In the genomic region with DNA sequence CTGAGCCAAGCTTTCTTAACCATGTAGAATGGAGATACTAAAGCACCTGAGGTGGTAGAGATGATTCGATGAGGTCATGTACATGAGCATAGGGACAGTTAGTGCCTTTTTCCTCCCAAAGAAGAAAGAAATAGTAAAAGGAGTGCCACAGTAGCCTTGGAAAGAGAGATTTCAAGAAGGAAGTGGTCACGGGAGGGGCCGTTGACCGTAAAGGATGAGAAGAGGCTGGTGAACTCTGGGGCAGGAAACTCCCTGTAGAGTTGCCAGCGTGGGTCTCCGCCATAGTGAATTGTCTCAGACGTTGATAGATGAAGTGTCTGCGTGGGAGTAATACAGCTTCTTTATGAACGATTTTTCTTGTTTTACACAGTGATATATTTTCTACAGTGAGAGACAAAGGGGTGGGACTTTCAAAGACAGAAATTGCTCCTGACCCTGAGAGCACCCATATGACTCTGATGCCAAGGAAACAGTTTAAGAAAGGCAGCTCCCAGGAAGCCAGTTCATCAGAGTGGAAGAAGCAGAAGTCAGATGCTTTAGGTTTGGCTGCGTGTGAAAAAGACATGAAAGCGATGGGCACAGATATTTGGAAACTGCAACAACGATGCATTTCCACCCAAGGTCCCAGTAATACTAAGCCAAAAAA, we compare ENCODE assay signal across 8 cellular contexts. TPM values are rescaled to one million over a fixed set of nuclear protein-coding genes. Genes with fewer than 3 reads are reported as not detected.
DNase-seq lines count a peak whose midpoint lies in the region; ATAC-seq, FAIRE-seq and TF ChIP-seq lines count a peak whose summit lies in the region.

No MANE protein-coding gene starts in this region.

- WGBS in GM12878 (ENCODE audit: insufficient coverage, insufficient replicate concordance, low lambda C conversion rate, missing lambda C conversion rate) = 8% methylated on average over 12 of the region's 12 CpGs

- H3K27me3 Mint-ChIP-seq in T-helper 1 cell treated with Interleukin-12 subunit alpha and Interleukin-12 subunit beta and Interleukin-4 antibody, amounts not matched to agents 30 μg/mL and 1 μg/mL, for 36 hours (ENCODE audit: low read depth) = no peaks in the 10 kb centered on the region
- H3K27me3 Mint-ChIP-seq in nephron progenitor cell (ENCODE audit: low read depth, poor library complexity) = no peaks in the 10 kb centered on the region

- H2AFZ ChIP-seq in GM12878 (ENCODE audit: control insufficient read depth, low read depth, low read length) = peak overlapping the region; percentile 2

- peak; percentile 20 for DNase-seq in CMK (ENCODE audit: low read depth)
- peak; percentile 74 for DNase-seq in GM12878 (ENCODE audit: low read depth, low spot score)
- DNase-seq in nephron progenitor cell = no peak
- DNase-seq in DMS53 treated with DMSO at 0.1 percent for 48 hours (lab: John Stamatoyannopoulos, UW; ENCODE audit: unreplicated experiment) = no peak

- peaks cover 26% of the 10 kb centered on the region for H3K4me1 Mint-ChIP-seq in T-helper 1 cell treated with Interleukin-12 subunit alpha and Interleukin-12 subunit beta and Interleukin-4 antibody, amounts not matched to agents 30 μg/mL and 1 μg/mL, for 36 hours (ENCODE audit: low read depth)
- H3K4me1 Mint-ChIP-seq in nephron progenitor cell = peaks cover 23% of the 10 kb centered on the region

- peak; percentile 68 to 77; a peak in 2 of 4 replicates for TF ChIP-seq EP300 in GM12878 (IDR thresholded peaks at IDR 0.05; ENCODE audit: borderline replicate concordance in 1 of 2, control insufficient read depth in 1 of 2, low read depth in 2 of 2, low read length in 2 of 2)

- peaks cover 2 to 5% of the 10 kb centered on the region in 2 experiments for H3K36me3 ChIP-seq in GM12878 (ENCODE audit: control insufficient read depth in 2 of 2, insufficient read depth in 2 of 2, low read length in 1 of 2)

- peak; percentile 86 for FAIRE-seq in GM12878 (lab: Jason Lieb, UNC)

- H3K27me3 ChIP-seq in GM12878 (replicated peaks in 1 of 2; ENCODE audit: control insufficient read depth in 2 of 2, insufficient read depth in 2 of 2, low read length in 1 of 2) = no peaks in the 10 kb centered on the region

- CTCF ChIA-PET in GM12878 (lab: Yijun Ruan, JAX) = interaction anchor here (0.7 to 2.4 kb wide), 14 partner anchors 11 to 137 kb away, joined by 3 to 8 read pairs (median 4); no protein-coding TSS in a partner anchor

- no TSS peak for BruUV-seq in GM12878 (replicated peaks; lab: Mats Ljungman, UMichigan)

- TF ChIP-seq CTCF in GM12878 (IDR thresholded peaks at IDR 0.05 in 2 of 3, conservative IDR thresholded peaks at IDR 0.05 in 1 of 3; ENCODE audit: control insufficient read depth in 2 of 3, extremely low read depth in 1 of 3, insufficient read depth in 1 of 3, low read depth in 3 of 3, low read length in 3 of 3) (no peak), nephron progenitor cell (IDR thresholded peaks at IDR 0.05) (no peak)

- ATAC-seq in GM21786 (IDR thresholded peaks at IDR 0.05; ENCODE audit: unreplicated experiment) (peak; percentile 75), GM12878 (peak; percentile 90), HG03159 (IDR thresholded peaks at IDR 0.05; ENCODE audit: unreplicated experiment) (no peak), SK-N-SH treated with all-trans-retinoic acid at 6 μM for 48 hours (no peak; the same call in 2 of the 3 replicates)

- intact Hi-C loops in GM12878 (cut with micrococcal nuclease; ENCODE audit: unreplicated experiment) = loop anchor here (2.0 kb wide), 1 partner anchor 45 kb away; no protein-coding TSS in a partner anchor

- no peaks in the 10 kb centered on the region for H3K9me3 ChIP-seq in GM12878 (replicated peaks; ENCODE audit: control insufficient read depth, insufficient read depth, low read length)

- no peak for TF ChIP-seq RAD21 in GM12878 (IDR thresholded peaks at IDR 0.05; ENCODE audit: insufficient read depth, low read depth, low read length)

- peaks cover 21% of the 10 kb centered on the region for H3K4me1 ChIP-seq in GM12878 (ENCODE audit: control insufficient read depth, insufficient read depth, low read length)

- peak overlapping the region; percentile 80 for H3K27ac ChIP-seq in GM12878 (ENCODE audit: control insufficient read depth, insufficient read depth)

- SMC1A ChIA-PET in GM12878 (lab: Charles Lee; ENCODE audit: uncharacterized antibody, unreplicated experiment) = interaction anchor here (0.6 to 5.1 kb wide), 36 partner anchors 10 to 1805 kb away, joined by 3 to 57 read pairs (median 5); a partner anchor contains a TSS

- peak overlapping the region; percentile 58 for H3K4me2 ChIP-seq in GM12878 (ENCODE audit: control insufficient read depth, insufficient read depth)

- H4K20me1 ChIP-seq in GM12878 (ENCODE audit: control insufficient read depth, insufficient read depth) = no peaks in the 10 kb centered on the region

- peak overlapping the region; percentile 26; the same call in 1 of the 2 replicates for H3K9ac ChIP-seq in GM12878 (ENCODE audit: control insufficient read depth, insufficient read depth, low read length)

- RAD21 ChIA-PET in GM12878 (lab: Charles Lee; ENCODE audit: unreplicated experiment) = interaction anchor here (1.0 to 3.6 kb wide), 19 partner anchors 10 to 144 kb away, joined by 3 to 26 read pairs (median 8); a partner anchor contains a TSS

- H3K36me3 Mint-ChIP-seq in T-helper 1 cell treated with Interleukin-12 subunit alpha and Interleukin-12 subunit beta and Interleukin-4 antibody, amounts not matched to agents 30 μg/mL and 1 μg/mL, for 36 hours (ENCODE audit: low read depth) = peaks cover 42% of the 10 kb centered on the region
- peaks cover 38% of the 10 kb centered on the region for H3K36me3 Mint-ChIP-seq in nephron progenitor cell (ENCODE audit: low read depth)

- peak overlapping the region; percentile 35 for H3K4me3 Mint-ChIP-seq in T-helper 1 cell treated with Interleukin-12 subunit alpha and Interleukin-12 subunit beta and Interleukin-4 antibody, amounts not matched to agents 30 μg/mL and 1 μg/mL, for 36 hours
- no peak overlapping the region for H3K4me3 Mint-ChIP-seq in nephron progenitor cell

- peak overlapping the region; percentile 87 for H3K27ac Mint-ChIP-seq in T-helper 1 cell treated with Interleukin-12 subunit alpha and Interleukin-12 subunit beta and Interleukin-4 antibody, amounts not matched to agents 30 μg/mL and 1 μg/mL, for 36 hours
- H3K27ac Mint-ChIP-seq in nephron progenitor cell = peak overlapping the region; percentile 41

- no peak overlapping the region for H3K4me3 ChIP-seq in GM12878

- in situ Hi-C loops in GM12878 (cut with MboI) = no loop called here

- peaks cover 7% of the 10 kb centered on the region for H3K9me3 Mint-ChIP-seq in T-helper 1 cell treated with Interleukin-12 subunit alpha and Interleukin-12 subunit beta and Interleukin-4 antibody, amounts not matched to agents 30 μg/mL and 1 μg/mL, for 36 hours
- H3K9me3 Mint-ChIP-seq in nephron progenitor cell = no peaks in the 10 kb centered on the region

- POLR2A ChIA-PET in GM12878 (lab: Charles Lee) = interaction anchor here (0.6 to 4.0 kb wide), 14 partner anchors 10 to 95 kb away, joined by 3 to 24 read pairs (median 4); no protein-coding TSS in a partner anchor

- TF ChIP-seq POLR2A in GM12878 (IDR thresholded peaks at IDR 0.05; ENCODE audit: low read depth, low read length) = no peak; the same call in none of the 2 replicates

- H3K79me2 ChIP-seq in GM12878 (ENCODE audit: control insufficient read depth, insufficient read depth, low read length) = no peaks in the 10 kb centered on the region

TF ChIP-seq in GM12878, 131 proteins besides CTCF, POLR2A, EP300 and RAD21 (continues in another document):
- TF ChIP-seq CHD1 (IDR thresholded peaks at IDR 0.05; ENCODE audit: low read depth, low read length) (no peak), FOXM1 (IDR thresholded peaks at IDR 0.05; ENCODE audit: low read depth, low read length) (peak; percentile 79; the same call in 1 of the 2 replicates), FOXK2 (IDR thresholded peaks at IDR 0.05) (no peak), JUNB (IDR thresholded peaks at IDR 0.05) (peak; percentile 34; the same call in 1 of the 2 replicates), ATF7 (IDR thresholded peaks at IDR 0.05; ENCODE audit: low read depth) (peak; percentile 92), BMI1 (IDR thresholded peaks at IDR 0.05; ENCODE audit: borderline replicate concordance) (peak; percentile 50; the same call in 1 of the 2 replicates)

TF ChIP-seq in SK-N-SH treated with all-trans-retinoic acid at 6 μM for 48 hours, 23 proteins besides CTCF, POLR2A, EP300 and RAD21:
- TF ChIP-seq RARB (CRISPR knock-in tag; IDR thresholded peaks at IDR 0.05) = no peak

RNA-seq across cellular contexts. Expression of a gene that starts 41.3 kb away (rescaled TPM):
- total RNA-seq in GM12878 (2013; cell fraction: nucleolus; rRNA removed) = 287 and 299 TPM in 2 replicates
- total RNA-seq in GM12878 (2014; rRNA removed) (54.3 and 65.1 TPM in 2 replicates), GM12878 (2014; rRNA removed; fragmentation: Illumina TruSeq; extraction: Trizol) (58.3 and 59.5 TPM in 2 replicates), GM12878 (2021) (47.7 and 49.7 TPM in 2 replicates)
- 20.1 TPM for polyA plus RNA-seq in GM12878 (2011; ENCODE audit: low read depth)
- polyA plus RNA-seq in GM12878 (2011; rRNA removed) (96.6 and 143 TPM in 2 replicates), GM12878 (2014; fragmentation: Illumina TruSeq; extraction: Trizol) (35.0 and 42.8 TPM in 2 replicates), GM12878 (2014; fragmentation: Nextera tagmentation; extraction: Ambion mirVana) (10 to 100 TPM; 48.0 to 62.1 TPM), GM12878 (2014; rRNA removed) (33.5 and 42.8 TPM in 2 replicates), GM12878 (2016; fragmentation: Nextera tagmentation; extraction: Ambion mirVana) (10 to 100 TPM; 21.7 to 30.5 TPM)
- 28.8 and 33.4 TPM in 2 replicates for polyA plus RNA-seq in GM12878 (2011; cell fraction: cytosol; rRNA removed)
- 44.7 and 51.1 TPM in 2 replicates for polyA plus RNA-seq in GM12878 (2011; cell fraction: nucleus; rRNA removed)
- 30.8 and 42.3 TPM in 2 replicates for polyA plus RNA-seq in GM12878 (2012)
- polyA minus RNA-seq in GM12878 (2011; rRNA and poly(A)+ RNA removed) = 63.0 and 82.2 TPM in 2 replicates
- 46.4 and 57.0 TPM in 2 replicates for polyA minus RNA-seq in GM12878 (2011; cell fraction: cytosol; rRNA and poly(A)+ RNA removed)
- polyA minus RNA-seq in GM12878 (2011; cell fraction: nucleus; rRNA and poly(A)+ RNA removed) = 54.2 and 77.7 TPM in 2 replicates

Comparison
In these comparisons a context has a peak if more than half of its experiments do, and no peak if none do; other contexts are left out.
1. DNase-seq: peak in CMK (single experiment) and GM12878 (single experiment); none in nephron progenitor cell (single experiment) and DMS53 treated with DMSO at 0.1 percent for 48 hours (single experiment).
2. ATAC-seq: peak in GM21786 (single experiment) and GM12878 (single experiment); none in HG03159 (single experiment) and SK-N-SH treated with all-trans-retinoic acid at 6 μM for 48 hours (single experiment).